ENCODE assay signal across 9 cellular contexts in the genomic region with DNA sequence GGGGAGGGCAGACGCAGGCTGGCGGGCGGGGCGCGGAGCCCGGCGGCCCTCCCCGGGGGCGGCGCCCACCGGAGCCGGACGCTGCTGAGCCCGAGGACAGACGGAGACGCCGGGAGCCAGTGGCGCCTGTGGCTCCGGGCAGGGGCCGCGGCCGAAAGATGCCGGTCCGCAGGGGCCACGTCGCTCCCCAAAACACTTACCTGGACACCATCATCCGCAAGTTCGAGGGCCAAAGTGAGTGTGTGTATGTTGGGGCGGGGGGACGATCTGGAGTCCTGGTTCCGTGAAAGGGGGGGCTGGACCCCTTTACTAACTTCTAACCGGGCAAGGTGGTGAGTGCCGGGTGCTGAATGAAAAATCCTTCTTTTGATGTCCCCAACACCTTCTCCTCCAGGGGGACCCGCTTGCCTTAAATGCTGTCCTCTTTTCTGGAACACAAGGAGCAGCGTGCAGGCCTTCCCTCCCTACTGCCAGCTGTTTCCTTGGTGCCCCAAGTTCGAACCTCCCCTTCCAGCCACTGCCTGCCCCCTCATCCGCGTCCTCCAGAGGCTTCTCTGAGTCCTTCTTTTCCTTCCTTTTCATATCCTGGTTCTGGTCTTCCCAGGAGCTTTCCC. TPM values are rescaled to one million over a fixed set of nuclear protein-coding genes. Genes with fewer than 3 reads are reported as not detected.
DNase-seq lines count a peak whose midpoint lies in the region; ATAC-seq and TF ChIP-seq lines count a peak whose summit lies in the region.
"Had no signal": no experiment of that assay in that cellular context is flagged by ENCODE, and none has a peak within 500 bp of the region (broad histone marks: within the 10 kb centered on the region; RNA-seq: fewer than 3 reads in every experiment).

Gene KCNH6 (plus strand): TSS at position 103 of the 614 bp plus-strand sequence. CDS start 56 bp downstream, at position 159.

- H3K4me1 Mint-ChIP-seq in endothelial cell (ENCODE audit: unreplicated experiment), result peaks cover 22% of the 10 kb centered on the region

- H3K27me3 ChIP-seq in Loucy (ENCODE audit: insufficient read depth, low read length, poor library complexity, severe bottlenecking) (no peaks in the 10 kb centered on the region), neuronal stem cell (ENCODE audit: control insufficient read depth in 3 of 3, insufficient read depth in 3 of 3, low read depth in 1 of 3, low read length in 3 of 3) (peaks cover 0 to 52% (median 13%) of the 10 kb centered on the region in 3 experiments)

- no peaks in the 10 kb centered on the region for H3K9me2 ChIP-seq in Loucy (replicated peaks; ENCODE audit: low read depth, low read length)

- no peak within 1 kb of the TSS for H4K8ac ChIP-seq in neuronal stem cell (ENCODE audit: low read depth, low read length)

- peak within 1 kb of the TSS; percentile 77 for H3K18ac ChIP-seq in neuronal stem cell (ENCODE audit: low read length)

- H3F3A ChIP-seq in Loucy (ENCODE audit: low read depth), result no peaks in the 10 kb centered on the region

- H3K4me3 Mint-ChIP-seq in endothelial cell (ENCODE audit: unreplicated experiment), result peak within 1 kb of the TSS; percentile 79

- H4K20me1 ChIP-seq in Loucy (ENCODE audit: insufficient read depth, low read length, poor library complexity, severe bottlenecking), result no peaks in the 10 kb centered on the region

- H4K91ac ChIP-seq in neuronal stem cell (ENCODE audit: low read depth, low read length, poor library complexity), result no peak within 1 kb of the TSS

- H2BK12ac ChIP-seq in neuronal stem cell (ENCODE audit: low read length), result no peak within 1 kb of the TSS

- no peaks in the 10 kb centered on the region for H3K9me3 ChIP-seq in ES-I3 (ENCODE audit: control insufficient read depth, insufficient read depth, low read length)
- no peaks in the 10 kb centered on the region for H3K9me3 ChIP-seq in Loucy (ENCODE audit: insufficient read depth, low read depth, low read length)
- no peaks in the 10 kb centered on the region for H3K9me3 ChIP-seq in neuronal stem cell (replicated peaks in 1 of 2; ENCODE audit: control insufficient read depth in 2 of 2, insufficient read depth in 1 of 2, low read depth in 1 of 2, low read length in 2 of 2)
- H3K9me3 ChIP-seq: gastroesophageal sphincter had no signal

- H3K9ac ChIP-seq in ES-I3 (ENCODE audit: low read depth, low read length) (peak within 1 kb of the TSS; percentile 71), Loucy (ENCODE audit: low read depth, low read length, poor library complexity, severe bottlenecking) (no peak within 1 kb of the TSS), neuronal stem cell (ENCODE audit: low read depth, low read length, poor library complexity) (peak within 1 kb of the TSS; percentile 66)

- no peak within 1 kb of the TSS for H3K27ac ChIP-seq in neuronal stem cell (replicated peaks; ENCODE audit: low read length)
- H3K27ac ChIP-seq: gastroesophageal sphincter had no signal

- H2BK15ac ChIP-seq in neuronal stem cell (ENCODE audit: low read length), result no peak within 1 kb of the TSS

- H3K79me2 ChIP-seq in Loucy (ENCODE audit: insufficient read depth, low read length), result no peaks in the 10 kb centered on the region

- no peak within 1 kb of the TSS for H2BK5ac ChIP-seq in neuronal stem cell (ENCODE audit: low read length)

- H3K4ac ChIP-seq in neuronal stem cell (ENCODE audit: low read length), result no peak within 1 kb of the TSS

- peak within 1 kb of the TSS; percentile 62 for H3K27ac Mint-ChIP-seq in endothelial cell (ENCODE audit: unreplicated experiment)

- H3K36me3 ChIP-seq in ES-I3 (ENCODE audit: insufficient read depth, low read length), result no peaks in the 10 kb centered on the region
- no peaks in the 10 kb centered on the region for H3K36me3 ChIP-seq in Loucy (ENCODE audit: insufficient read depth, low read length)
- H3K36me3 ChIP-seq in neuronal stem cell (replicated peaks in 1 of 2; ENCODE audit: control insufficient read depth in 2 of 2, insufficient read depth in 2 of 2, low read length in 2 of 2), result no peaks in the 10 kb centered on the region
- H3K36me3 ChIP-seq: gastroesophageal sphincter had no signal

- H3K4me1 ChIP-seq in ES-I3 (ENCODE audit: insufficient read depth, low read length) (peaks cover 24% of the 10 kb centered on the region), Loucy (ENCODE audit: insufficient read depth, low read length, poor library complexity, severe bottlenecking) (no peaks in the 10 kb centered on the region), neuronal stem cell (ENCODE audit: control insufficient read depth in 2 of 2, insufficient read depth in 1 of 2, low read depth in 1 of 2, low read length in 2 of 2) (peaks cover 5% of the 10 kb centered on the region in 2 donors)

- no peak for DNase-seq in endothelial cell (ENCODE audit: low spot score)
- no peak for DNase-seq in neuronal stem cell (ENCODE audit: low spot score)
- DNase-seq in NCI-H446 treated with DMSO at 0.1 percent for 48 hours (lab: John Stamatoyannopoulos, UW), result no peak
- no peak for DNase-seq in effector CD8-positive, alpha-beta T cell (lab: John Stamatoyannopoulos, UW)

- H3K14ac ChIP-seq in neuronal stem cell (ENCODE audit: low read length), result no peak within 1 kb of the TSS

- no peaks in the 10 kb centered on the region for H3K9me3 Mint-ChIP-seq in endothelial cell (ENCODE audit: unreplicated experiment)

- H3K79me1 ChIP-seq in neuronal stem cell (ENCODE audit: low read depth, low read length), result no peaks in the 10 kb centered on the region

- H2AK5ac ChIP-seq in neuronal stem cell (ENCODE audit: low read depth, low read length), result no peak within 1 kb of the TSS

- H3K4me3 ChIP-seq in Loucy (ENCODE audit: low read length, poor library complexity, severe bottlenecking) (peak within 1 kb of the TSS; percentile 62), neuronal stem cell (ENCODE audit: low read length in 2 of 2) (peak within 1 kb of the TSS; percentile 25 to 73)

- peak within 1 kb of the TSS; percentile 39 for H3K23ac ChIP-seq in neuronal stem cell (ENCODE audit: low read depth, low read length, poor library complexity)

- H2AFZ ChIP-seq in Loucy (ENCODE audit: low read length) (no peak within 1 kb of the TSS), neuronal stem cell (ENCODE audit: low read length) (peak within 1 kb of the TSS; percentile 68)

- ATAC-seq in GM18498 (IDR thresholded peaks at IDR 0.05; ENCODE audit: unreplicated experiment), result no peak

- H3K27me3 Mint-ChIP-seq in endothelial cell (ENCODE audit: unreplicated experiment), result peaks cover 11% of the 10 kb centered on the region

- H3K36me3 Mint-ChIP-seq in endothelial cell (ENCODE audit: low read depth, unreplicated experiment), result no peaks in the 10 kb centered on the region

- peak within 1 kb of the TSS; percentile 79 for H3K4me2 ChIP-seq in Loucy (ENCODE audit: low read depth, low read length, poor library complexity, severe bottlenecking)
- peak within 1 kb of the TSS; percentile 60 for H3K4me2 ChIP-seq in neuronal stem cell (ENCODE audit: insufficient read depth, low read length, poor library complexity, severe bottlenecking)

- no peak within 1 kb of the TSS for H2BK120ac ChIP-seq in neuronal stem cell (ENCODE audit: low read depth, low read length)

- WGBS in neuronal stem cell (ENCODE audit: extremely low coverage in 2 of 2, insufficient read length in 2 of 2, insufficient replicate concordance in 1 of 2), 2 donors, result no CpG with 5 or more reads among the region's 38 CpGs

- no peak for TF ChIP-seq CTCF in Loucy (conservative IDR thresholded peaks at IDR 0.05; ENCODE audit: low read length)
- TF ChIP-seq CTCF in endothelial cell (IDR thresholded peaks at IDR 0.05; ENCODE audit: unreplicated experiment), result no peak

RNA-seq across cellular contexts. Expression of gene KCNH6, which starts in this region (rescaled TPM):
- total RNA-seq in endothelial cell (ENCODE audit: unreplicated experiment), result 18.6 TPM
- 0.03 TPM for polyA plus RNA-seq in neuronal stem cell (2013, experiment 1 of 2)
- not detected for polyA plus RNA-seq in neuronal stem cell (2013, experiment 2 of 2)
- total RNA-seq: aorta, gastroesophageal sphincter had no signal
- polyA plus RNA-seq: aorta had no signal
